In genomic region chr9:101449071-101449721, GRCh38 we compare ENCODE assay signal across 8 cellular contexts. TPM values are rescaled to one million over a fixed set of nuclear protein-coding genes. Genes with fewer than 3 reads are reported as not detected.
A peak's percentile ranks its signal among the peaks of the same experiment; 100 is the strongest.
DNase-seq lines count a peak whose midpoint lies in the region; ATAC-seq and TF ChIP-seq lines count a peak whose summit lies in the region.

No MANE protein-coding gene starts in this region.

- H4K91ac ChIP-seq in mesenchymal stem cell (ENCODE audit: low read length): no peak overlapping the region

- no peaks in the 10 kb centered on the region for H3K36me3 Mint-ChIP-seq in endodermal cell (ENCODE audit: low read depth)

- H3K27ac Mint-ChIP-seq in endodermal cell: peak overlapping the region; percentile 80

- no peak overlapping the region for H3K27ac ChIP-seq in endodermal cell (ENCODE audit: low read depth, low read length)
- H3K27ac ChIP-seq in mesenchymal stem cell (ENCODE audit: low read length, poor library complexity, severe bottlenecking): peak overlapping the region; percentile 37

- H3K14ac ChIP-seq in mesenchymal stem cell (ENCODE audit: low read length in 2 of 2): peak overlapping the region in 1 of 2 experiments; percentile 87

- H2BK15ac ChIP-seq in mesenchymal stem cell (ENCODE audit: low read depth, poor library complexity, severe bottlenecking): no peak overlapping the region

- peak overlapping the region; percentile 69 for H3K4me3 Mint-ChIP-seq in endodermal cell

- H3K9ac ChIP-seq in endodermal cell (ENCODE audit: extremely low read depth, low read length, poor library complexity, severe bottlenecking): no peak overlapping the region
- peak overlapping the region; percentile 75 for H3K9ac ChIP-seq in mesenchymal stem cell (ENCODE audit: low read length)

- ATAC-seq in GM19455 (IDR thresholded peaks at IDR 0.05; ENCODE audit: unreplicated experiment) (peak; percentile 95), HG03521 (IDR thresholded peaks at IDR 0.05; ENCODE audit: unreplicated experiment) (peak; percentile 99)

- no peaks in the 10 kb centered on the region for H3K79me1 ChIP-seq in mesenchymal stem cell (replicated peaks; ENCODE audit: low read length, poor library complexity, severe bottlenecking)

- no peaks in the 10 kb centered on the region for H3K4me1 ChIP-seq in endodermal cell (ENCODE audit: control insufficient read depth, insufficient read depth, low read length)
- H3K4me1 ChIP-seq in mesenchymal stem cell (ENCODE audit: control insufficient read depth, insufficient read depth, low read depth, low read length): peaks cover 2% of the 10 kb centered on the region

- H4K8ac ChIP-seq in mesenchymal stem cell (ENCODE audit: low read length): peak overlapping the region; percentile 49

- peak; percentile 22 for DNase-seq in CMK (ENCODE audit: low read depth)
- DNase-seq in NCI-H748 treated with DMSO at 0.1 percent for 48 hours (lab: John Stamatoyannopoulos, UW): peak; percentile 90
- DNase-seq in activated CD8-positive, alpha-beta memory T cell treated with anti-CD3 and anti-CD28 coated beads, Interleukin-2, amount 50 U/mL, for 48 hours: peak; percentile 79
- DNase-seq in endodermal cell: peak; percentile 96
- peak; percentile 70 for DNase-seq in mesenchymal stem cell
- peak; percentile 38 to 48 for DNase-seq in stimulated activated CD8-positive, alpha-beta memory T cell treated with anti-CD3 and anti-CD28 coated beads, Interleukin-15, amount 100 ng/mL, for 48 hours (ENCODE audit: low read depth in 2 of 2)

- H3K27me3 Mint-ChIP-seq in endodermal cell (ENCODE audit: insufficient read depth): peaks cover 2% of the 10 kb centered on the region

- no peak overlapping the region for H2BK5ac ChIP-seq in mesenchymal stem cell (ENCODE audit: low read depth, low read length, poor library complexity, severe bottlenecking)

- peaks cover 1% of the 10 kb centered on the region for H3K4me1 Mint-ChIP-seq in endodermal cell

- TF ChIP-seq CTCF in endodermal cell (conservative IDR thresholded peaks at IDR 0.05): peak; percentile 89

- H3K36me3 ChIP-seq in endodermal cell (ENCODE audit: control insufficient read depth, insufficient read depth, low read length) (no peaks in the 10 kb centered on the region), mesenchymal stem cell (ENCODE audit: control insufficient read depth in 1 of 2, insufficient read depth in 2 of 2, low read depth in 1 of 2, low read length in 2 of 2) (no peaks in the 10 kb centered on the region)

- peak overlapping the region in 1 of 2 experiments; percentile 33 for H3K18ac ChIP-seq in mesenchymal stem cell (ENCODE audit: low read depth in 1 of 2, low read length in 2 of 2)

- no peaks in the 10 kb centered on the region for H3K27me3 ChIP-seq in endodermal cell (ENCODE audit: control insufficient read depth, insufficient read depth, low read length, poor library complexity, severe bottlenecking)
- H3K27me3 ChIP-seq in mesenchymal stem cell (ENCODE audit: control insufficient read depth in 1 of 2, insufficient read depth in 1 of 2, low read length in 2 of 2): peaks cover 7 to 18% of the 10 kb centered on the region in 2 experiments

- H3K9me3 ChIP-seq in endodermal cell (ENCODE audit: control insufficient read depth, low read length) (peaks cover 9% of the 10 kb centered on the region), mesenchymal stem cell (ENCODE audit: control insufficient read depth, low read length) (no peaks in the 10 kb centered on the region)

- peak overlapping the region; percentile 49 for H2BK120ac ChIP-seq in mesenchymal stem cell (ENCODE audit: low read depth, low read length)

- 3 to 4% methylated on average over 23 to 40 of the region's 40 CpGs for WGBS in endodermal cell (ENCODE audit: insufficient coverage in 1 of 2, insufficient read length in 1 of 2), 2 experiments
- WGBS in mesenchymal stem cell: 4% methylated on average over 34 of the region's 40 CpGs

- H3K4me3 ChIP-seq in endodermal cell (ENCODE audit: low read length) (peak overlapping the region; percentile 84), mesenchymal stem cell (ENCODE audit: insufficient read depth in 1 of 2, low read depth in 1 of 2, low read length in 2 of 2) (peak overlapping the region; percentile 70 to 80)

- peaks cover 23% of the 10 kb centered on the region for H3K9me3 Mint-ChIP-seq in endodermal cell

- H3K4ac ChIP-seq in mesenchymal stem cell (ENCODE audit: low read depth in 1 of 2, low read length in 2 of 2): peak overlapping the region in 1 of 2 experiments; percentile 3

- no peak overlapping the region for H3K23ac ChIP-seq in mesenchymal stem cell (ENCODE audit: low read length in 2 of 2)

- peak overlapping the region; percentile 68 for H2AFZ ChIP-seq in mesenchymal stem cell (ENCODE audit: low read depth, low read length)

- no peak overlapping the region for H2BK12ac ChIP-seq in mesenchymal stem cell (ENCODE audit: low read length in 2 of 2)

- peak overlapping the region; percentile 95 for H3K4me2 ChIP-seq in mesenchymal stem cell (ENCODE audit: low read length, poor library complexity, severe bottlenecking)

- no peak overlapping the region for H2AK5ac ChIP-seq in mesenchymal stem cell (ENCODE audit: low read length, severe bottlenecking)

RNA-seq across cellular contexts. Expression of gene ALDOB, which starts 13.6 kb away (rescaled TPM):
- under 1 TPM in 1 of 2 donors, not detected in 1; 0.29 TPM for total RNA-seq in endodermal cell
- not detected for polyA plus RNA-seq in endodermal cell (2013, experiment 1 of 2)
- polyA plus RNA-seq in endodermal cell (2013, experiment 2 of 2): not detected
- not detected for polyA plus RNA-seq in mesenchymal stem cell (2013, experiment 1 of 2)
- 0.03 TPM for polyA plus RNA-seq in mesenchymal stem cell (2013, experiment 2 of 2)

RNA-seq across cellular contexts. Expression of gene ZNF189, which starts 50.5 kb away (rescaled TPM):
- 10 to 100 TPM; 16.0 to 20.5 TPM for total RNA-seq in endodermal cell
- 16.8 TPM for polyA plus RNA-seq in endodermal cell (2013, experiment 1 of 2)
- polyA plus RNA-seq in endodermal cell (2013, experiment 2 of 2): 15.3 TPM
- polyA plus RNA-seq in mesenchymal stem cell (2013, experiment 1 of 2): 5.5 TPM
- polyA plus RNA-seq in mesenchymal stem cell (2013, experiment 2 of 2): 5.8 TPM

RNA-seq across cellular contexts. Expression of gene MRPL50, which starts 50.8 kb away (rescaled TPM):
- 10 to 100 TPM; 15.5 to 17.4 TPM for total RNA-seq in endodermal cell
- polyA plus RNA-seq in endodermal cell (2013, experiment 1 of 2): 20.0 TPM
- polyA plus RNA-seq in endodermal cell (2013, experiment 2 of 2): 19.1 TPM
- 10.3 TPM for polyA plus RNA-seq in mesenchymal stem cell (2013, experiment 1 of 2)
- polyA plus RNA-seq in mesenchymal stem cell (2013, experiment 2 of 2): 10.9 TPM

Comparison
In these comparisons a context has a peak if more than half of its experiments do, and no peak if none do; other contexts are left out.
1. DNase-seq: peak in every context shown above with its lines; median percentile 96 in endodermal cell; 90 in NCI-H748 treated with DMSO at 0.1 percent for 48 hours; 79 in activated CD8-positive, alpha-beta memory T cell treated with anti-CD3 and anti-CD28 coated beads, Interleukin-2, amount 50 U/mL, for 48 hours; 70 in mesenchymal stem cell; 43 in stimulated activated CD8-positive, alpha-beta memory T cell treated with anti-CD3 and anti-CD28 coated beads, Interleukin-15, amount 100 ng/mL, for 48 hours; 22 in CMK.